Comparison of ENCODE assay signal across 9 cellular contexts in genomic region chr4:4502694-4503311, GRCh38. TPM values are rescaled to one million over a fixed set of nuclear protein-coding genes. Genes with fewer than 3 reads are reported as not detected.
DNase-seq lines count a peak whose midpoint lies in the region; ATAC-seq lines count a peak whose summit lies in the region.
"Had no signal": no experiment of that assay in that cellular context is flagged by ENCODE, and none has a peak within 500 bp of the region (broad histone marks: within the 10 kb centered on the region; RNA-seq: fewer than 3 reads in every experiment).

No MANE protein-coding gene starts in this region.

- CTCF ChIA-PET in activated CD4-positive, alpha-beta T cell treated with anti-CD3 and anti-CD28 coated beads for 36 hours (lab: Charles Lee) = interaction anchor here (0.7 to 1.9 kb wide), 8 partner anchors 8 to 1588 kb away, joined by 3 to 4 read pairs (median 3); partner anchors contain the start of gene STX18

- H3K36me3 Mint-ChIP-seq in activated CD4-positive, alpha-beta T cell treated with anti-CD3 and anti-CD28 coated beads for 36 hours (ENCODE audit: low read depth) = no peaks in the 10 kb centered on the region
- H3K36me3 Mint-ChIP-seq in effector memory CD8-positive, alpha-beta T cell (ENCODE audit: insufficient read depth) = no peaks in the 10 kb centered on the region

- peak; percentile 96 for ATAC-seq in activated CD4-positive, alpha-beta T cell treated with anti-CD3 and anti-CD28 coated beads for 36 hours
- peak; percentile 89 for ATAC-seq in effector memory CD8-positive, alpha-beta T cell (replicated peaks)
- peak; percentile 89 for ATAC-seq in stimulated activated naive CD8-positive, alpha-beta T cell treated with anti-CD3 and anti-CD28 coated beads, Interleukin-15, amount 100 ng/mL, for 72 hours
- ATAC-seq in HG03565 (IDR thresholded peaks at IDR 0.05; ENCODE audit: unreplicated experiment) = no peak
- ATAC-seq: A549 had no signal

- intact Hi-C loops in activated CD4-positive, alpha-beta T cell treated with anti-CD3 and anti-CD28 coated beads for 36 hours (cut with DNase I, micrococcal nuclease) = loop anchor here (1.0 to 2.0 kb wide), 2 partner anchors 11 to 38 kb away; no protein-coding TSS in a partner anchor

- POLR2A ChIA-PET in activated CD4-positive, alpha-beta T cell treated with anti-CD3 and anti-CD28 coated beads for 36 hours (lab: Charles Lee) = interaction anchor here (0.7 to 1.2 kb wide), 2 partner anchors 40 to 359 kb away, joined by 3 to 4 read pairs; partner anchors contain the start of gene STX18

- peak overlapping the region; percentile 66 for H3K4me3 Mint-ChIP-seq in activated CD4-positive, alpha-beta T cell treated with anti-CD3 and anti-CD28 coated beads for 36 hours
- H3K4me3 Mint-ChIP-seq in effector memory CD8-positive, alpha-beta T cell = peak overlapping the region; percentile 59 to 67
- peak overlapping the region; percentile 55 to 76 for H3K4me3 Mint-ChIP-seq in stimulated activated naive CD8-positive, alpha-beta T cell treated with anti-CD3 and anti-CD28 coated beads, Interleukin-15, amount 100 ng/mL, for 72 hours

- no peaks in the 10 kb centered on the region for H3K9me3 Mint-ChIP-seq in activated CD4-positive, alpha-beta T cell treated with anti-CD3 and anti-CD28 coated beads for 36 hours (ENCODE audit: low read depth)
- no peaks in the 10 kb centered on the region for H3K9me3 Mint-ChIP-seq in effector memory CD8-positive, alpha-beta T cell
- H3K9me3 Mint-ChIP-seq in stimulated activated naive CD8-positive, alpha-beta T cell treated with anti-CD3 and anti-CD28 coated beads, Interleukin-15, amount 100 ng/mL, for 72 hours = no peaks in the 10 kb centered on the region

- DNase-seq in activated CD4-positive, alpha-beta T cell treated with anti-CD3 and anti-CD28 coated beads for 36 hours = peak; percentile 55
- DNase-seq in activated CD4-positive, alpha-beta T cell treated with anti-CD3 and anti-CD28 coated beads, Interleukin-2, amount 50 U/mL, for 1 hour = no peak
- peak; percentile 70 for DNase-seq in RPMI7951 (ENCODE audit: low read depth)
- DNase-seq in effector memory CD8-positive, alpha-beta T cell = no peak
- DNase-seq in stimulated activated naive CD8-positive, alpha-beta T cell treated with anti-CD3 and anti-CD28 coated beads, Interleukin-15, amount 100 ng/mL, for 72 hours = peak; percentile 3 to 13
- DNase-seq in GM03348 (ENCODE audit: low spot score) = no peak
- DNase-seq in NCI-H2029 treated with DMSO at 0.1 percent for 48 hours (lab: John Stamatoyannopoulos, UW) = no peak

- H3K27me3 Mint-ChIP-seq in activated CD4-positive, alpha-beta T cell treated with anti-CD3 and anti-CD28 coated beads for 36 hours = no peaks in the 10 kb centered on the region
- H3K27me3 Mint-ChIP-seq in effector memory CD8-positive, alpha-beta T cell = no peaks in the 10 kb centered on the region
- H3K27me3 Mint-ChIP-seq in stimulated activated naive CD8-positive, alpha-beta T cell treated with anti-CD3 and anti-CD28 coated beads, Interleukin-15, amount 100 ng/mL, for 72 hours = no peaks in the 10 kb centered on the region

- H3K4me1 Mint-ChIP-seq in activated CD4-positive, alpha-beta T cell treated with anti-CD3 and anti-CD28 coated beads for 36 hours = peaks cover 17% of the 10 kb centered on the region
- peaks cover 4 to 17% of the 10 kb centered on the region in 2 donors for H3K4me1 Mint-ChIP-seq in effector memory CD8-positive, alpha-beta T cell (ENCODE audit: low read depth in 2 of 2)
- peaks cover 15% of the 10 kb centered on the region for H3K4me1 Mint-ChIP-seq in stimulated activated naive CD8-positive, alpha-beta T cell treated with anti-CD3 and anti-CD28 coated beads, Interleukin-15, amount 100 ng/mL, for 72 hours

- H3K27ac Mint-ChIP-seq in activated CD4-positive, alpha-beta T cell treated with anti-CD3 and anti-CD28 coated beads for 36 hours = peak overlapping the region; percentile 82
- H3K27ac Mint-ChIP-seq in effector memory CD8-positive, alpha-beta T cell = peak overlapping the region in 1 of 2 donors; percentile 57
- H3K27ac Mint-ChIP-seq in stimulated activated naive CD8-positive, alpha-beta T cell treated with anti-CD3 and anti-CD28 coated beads, Interleukin-15, amount 100 ng/mL, for 72 hours = peak overlapping the region in 1 of 2 donors; percentile 75

RNA-seq across cellular contexts. Expression of gene STX18, which starts 39.0 kb away (rescaled TPM):
- total RNA-seq in activated CD4-positive, alpha-beta T cell treated with anti-CD3 and anti-CD28 coated beads for 36 hours = 10 to 100 TPM; 25.3 to 33.5 TPM
- 21.5 and 24.2 TPM in 2 replicates for total RNA-seq in RPMI7951 (2014; rRNA removed; shearing (Covaris generic))

Comparison
In these comparisons a context has a peak if more than half of its experiments do, and no peak if none do; other contexts are left out.
1. DNase-seq: peak in activated CD4-positive, alpha-beta T cell treated with anti-CD3 and anti-CD28 coated beads for 36 hours (single experiment), RPMI7951 (single experiment) and stimulated activated naive CD8-positive, alpha-beta T cell treated with anti-CD3 and anti-CD28 coated beads, Interleukin-15, amount 100 ng/mL, for 72 hours (2 of 2); none in activated CD4-positive, alpha-beta T cell treated with anti-CD3 and anti-CD28 coated beads, Interleukin-2, amount 50 U/mL, for 1 hour (single experiment), effector memory CD8-positive, alpha-beta T cell (0 of 3), GM03348 (single experiment) and NCI-H2029 treated with DMSO at 0.1 percent for 48 hours (single experiment).
2. Peak in every context shown above with its lines, with median percentiles within 50 percentile points of each other: H3K4me3 Mint-ChIP-seq.